In the genomic region with DNA sequence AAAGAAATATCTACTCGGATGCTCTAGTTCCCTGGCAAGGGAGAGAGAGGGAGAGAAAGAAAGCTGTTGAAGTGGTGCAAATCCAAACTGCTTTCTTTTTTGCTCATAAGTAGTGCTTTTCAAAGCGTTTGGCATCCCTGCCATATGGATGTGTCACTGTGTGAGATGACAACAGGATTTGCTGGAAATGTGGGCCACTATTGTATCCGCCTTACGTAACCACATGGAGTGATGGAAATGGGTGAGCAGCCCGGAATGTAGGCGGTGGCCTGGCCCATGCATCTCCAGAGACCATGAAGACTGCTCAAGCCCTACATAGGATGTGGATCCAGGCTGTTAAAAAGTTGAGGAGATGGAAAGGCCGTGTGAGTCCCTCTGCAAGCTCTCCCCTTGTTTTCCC, we compare ENCODE assay signal across 11 cellular contexts. TPM values are rescaled to one million over a fixed set of nuclear protein-coding genes. Genes with fewer than 3 reads are reported as not detected.
DNase-seq lines count a peak whose midpoint lies in the region; ATAC-seq and TF ChIP-seq lines count a peak whose summit lies in the region.
"Had no signal": no experiment of that assay in that cellular context is flagged by ENCODE, and none has a peak within 500 bp of the region (broad histone marks: within the 10 kb centered on the region; RNA-seq: fewer than 3 reads in every experiment).

No MANE protein-coding gene starts in this region.

- peak overlapping the region in 1 of 4 donors; percentile 65 for H3K27ac ChIP-seq in sigmoid colon
- H3K27ac ChIP-seq: tibial artery had no signal

- H3K27me3 ChIP-seq in H7 (ENCODE audit: control insufficient read depth, insufficient read depth, low read length), result no peaks in the 10 kb centered on the region
- H3K27me3 ChIP-seq in sigmoid colon, result no peaks in the 10 kb centered on the region
- H3K27me3 ChIP-seq: tibial artery had no signal

- H3K9me3 ChIP-seq in sigmoid colon, result no peaks in the 10 kb centered on the region
- H3K9me3 ChIP-seq: SK-N-SH, tibial artery had no signal

- no peak overlapping the region for H3K4me3 ChIP-seq in H7 (ENCODE audit: insufficient read depth, low read depth, low read length)
- no peak overlapping the region for H3K4me3 ChIP-seq in choroid plexus epithelial cell (ENCODE audit: low read depth, low read length)
- H3K4me3 ChIP-seq in sigmoid colon, result no peak overlapping the region
- H3K4me3 ChIP-seq: tibial artery had no signal

- 77 to 79% methylated on average over 7 of the region's 7 CpGs for WGBS in sigmoid colon, 2 donors

- DNase-seq in H7, result peak; percentile 27
- DNase-seq in choroid plexus epithelial cell (ENCODE audit: low read depth), result peak; percentile 28
- DNase-seq in hypothalamus (lab: John Stamatoyannopoulos, UW), result peak in 37 of 51 donors; percentile 14 to 83 (median 54)
- peak; percentile 70 for DNase-seq in sigmoid colon
- DNase-seq in NCI-H2081 (lab: John Stamatoyannopoulos, UW), result no peak
- DNase-seq in HK-2 (ENCODE audit: unreplicated experiment), result no peak
- DNase-seq: cortex of kidney, SK-N-SH had no signal

- peaks cover 0 to 14% (median 11%) of the 10 kb centered on the region in 4 donors for H3K4me1 ChIP-seq in sigmoid colon

- TF ChIP-seq CTCF in choroid plexus epithelial cell (conservative IDR thresholded peaks at IDR 0.05; ENCODE audit: low read depth, low read length) (no peak), sigmoid colon (IDR thresholded peaks at IDR 0.05) (no peak)

- intact Hi-C loops in sigmoid colon (cut with DNase I), result loop anchor here (5.0 to 10.0 kb wide), 2 partner anchors 50 to 58 kb away; no protein-coding TSS in a partner anchor

- H3K36me3 ChIP-seq in H7 (replicated peaks; ENCODE audit: control insufficient read depth, insufficient read depth, low read length), result no peaks in the 10 kb centered on the region
- H3K36me3 ChIP-seq in sigmoid colon, result no peaks in the 10 kb centered on the region
- H3K36me3 ChIP-seq: tibial artery had no signal

- ATAC-seq in GM19023 (IDR thresholded peaks at IDR 0.05; ENCODE audit: unreplicated experiment), result no peak
- ATAC-seq in GM18867 (IDR thresholded peaks at IDR 0.05; ENCODE audit: unreplicated experiment), result no peak

- TF ChIP-seq EP300 in sigmoid colon (IDR thresholded peaks at IDR 0.05), result no peak

- TF ChIP-seq POLR2A in sigmoid colon (IDR thresholded peaks at IDR 0.05), result no peak

RNA-seq across cellular contexts. Expression of a gene that starts 30.8 kb away (rescaled TPM):
- 107 and 128 TPM in 2 replicates for total RNA-seq in H7 (2014; rRNA removed; shearing (Covaris generic))
- 10 to 100 TPM; 16.1 to 27.8 (median 24.9) TPM for total RNA-seq in sigmoid colon
- polyA plus RNA-seq in sigmoid colon, result 10 to 100 TPM; 44.4 to 46.5 (median 45.5) TPM

Comparison
In these comparisons a context has a peak if more than half of its experiments do, and no peak if none do; other contexts are left out.
1. DNase-seq: peak in H7 (single experiment), choroid plexus epithelial cell (single experiment), hypothalamus (37 of 51) and sigmoid colon (single experiment); none in NCI-H2081 (0 of 2) and HK-2 (single experiment).